Comparison of ENCODE assay signal across 1 cellular context in genomic region chr16:70441406-70441990, GRCh38.
TF ChIP-seq lines count a peak whose summit lies in the region.

No MANE protein-coding gene starts in this region.

TF ChIP-seq in K562, 482 proteins besides CTCF, POLR2A, EP300 and RAD21:
- TF ChIP-seq ATF7 (IDR thresholded peaks at IDR 0.05) (peak; percentile 69; the same call in 1 of the 2 replicates), CEBPG (CRISPR knock-in tag; IDR thresholded peaks at IDR 0.05) (no peak), CEBPG (tag; conservative IDR thresholded peaks at IDR 0.05 in 1 of 2, IDR thresholded peaks at IDR 0.05 in 1 of 2) (peak in 1 of 2 experiments; percentile 83; a peak in 2 of 4 replicates), SAP30 (IDR thresholded peaks at IDR 0.05; ENCODE audit: borderline replicate concordance, insufficient read depth, low read depth, low read length, poor library complexity, severe bottlenecking) (no peak), EP400 (IDR thresholded peaks at IDR 0.05) (0 out of 2 replicates have a peak, but pooled peaks have one; percentile 14), HDGF (IDR thresholded peaks at IDR 0.05) (no peak), RAD51 (IDR thresholded peaks at IDR 0.05; ENCODE audit: borderline replicate concordance, low read depth) (no peak), GTF2E2 (tag; IDR thresholded peaks at IDR 0.05) (no peak), CTBP1 (IDR thresholded peaks at IDR 0.05; ENCODE audit: borderline replicate concordance) (0 out of 2 replicates have a peak, but pooled peaks have one; percentile 14), CREB3 (tag; conservative IDR thresholded peaks at IDR 0.05; ENCODE audit: low read depth) (no peak), ATF3 (IDR thresholded peaks at IDR 0.05) (peak; percentile 68), ATF3 (CRISPR knock-in tag; conservative IDR thresholded peaks at IDR 0.05) (no peak), CEBPB (tag; IDR thresholded peaks at IDR 0.05) (peak; percentile 39; the same call in 1 of the 2 replicates), SIX5 (IDR thresholded peaks at IDR 0.05; ENCODE audit: borderline replicate concordance in 1 of 2, insufficient read depth in 1 of 2, low read depth in 1 of 2, low read length in 2 of 2) (no peak), ZNF639 (CRISPR knock-in tag; conservative IDR thresholded peaks at IDR 0.05 in 1 of 2, IDR thresholded peaks at IDR 0.05 in 1 of 2) (no peak), JUND (IDR thresholded peaks at IDR 0.05; ENCODE audit: borderline replicate concordance, low read depth, low read length) (0 out of 2 replicates have a peak, but pooled peaks have one; percentile 11), JUND (tag; IDR thresholded peaks at IDR 0.05; ENCODE audit: borderline replicate concordance, low read depth, low read length) (no peak), ZNF449 (CRISPR knock-in tag; IDR thresholded peaks at IDR 0.05) (no peak), ATF1 (CRISPR knock-in tag; IDR thresholded peaks at IDR 0.05) (no peak), ATF1 (tag; IDR thresholded peaks at IDR 0.05) (no peak), ZNF76 (CRISPR knock-in tag; IDR thresholded peaks at IDR 0.05; ENCODE audit: borderline replicate concordance) (no peak)
